28 cellular contexts compared by ENCODE assay signal in genomic region chr2:165508927-165509326, GRCh38. TPM values are rescaled to one million over a fixed set of nuclear protein-coding genes. Genes with fewer than 3 reads are reported as not detected.
"Had no signal": no experiment of that assay in that cellular context is flagged by ENCODE, and none has a peak within 500 bp of the region (broad histone marks: within the 10 kb centered on the region; RNA-seq: fewer than 3 reads in every experiment).

No MANE protein-coding gene starts in this region.

- DNase-seq: immature natural killer cell; kidney; left colon; left lung; lower lobe of right lung; mammary epithelial cell; mesenchymal stem cell; naive thymus-derived CD8-positive, alpha-beta T cell; occipital lobe; ovary; right lobe of liver; stimulated activated CD4-positive, alpha-beta T cell treated with anti-CD3 and anti-CD28 coated beads, Interleukin-1b, Interleukin-23, amount 100 ng/mL, for 48 hours; stimulated activated CD4-positive, alpha-beta T cell treated with anti-CD3 and anti-CD28 coated beads, Interleukin-2, amount 100 ng/mL, for 48 hours; stimulated activated CD4-positive, alpha-beta T cell treated with anti-CD3 and anti-CD28 coated beads, Interleukin-4, amount 100 ng/mL, for 4 hours; stimulated activated CD8-positive, alpha-beta memory T cell treated with anti-CD3 and anti-CD28 coated beads, Interleukin-4, amount 100 ng/mL, for 48 hours; stimulated activated naive CD4-positive, alpha-beta T cell treated with Interleukin-2 at 50 U/mL for 16 hours; stimulated activated naive CD8-positive, alpha-beta T cell treated with anti-CD3 and anti-CD28 coated beads, Interleukin-15, amount 100 ng/mL, for 72 hours; substantia nigra; transverse colon; upper lobe of left lung had no signal

- H3K27ac ChIP-seq: left lung, lower lobe of right lung, neural progenitor cell, neutrophil, ovary, right atrium auricular region, right lobe of liver, transverse colon, upper lobe of left lung, vagina had no signal

- H3K4me2 ChIP-seq: neural progenitor cell, smooth muscle cell had no signal

- ATAC-seq: left colon; left lung; lower lobe of right lung; naive thymus-derived CD8-positive, alpha-beta T cell; right lobe of liver; stimulated activated memory B cell treated with anti-CD40 and anti-IgM and Interleukin-4, amounts not matched to agents 10 μg/mL and 1 μg/mL and 100 μg/mL, for 72 hours; stimulated activated naive CD8-positive, alpha-beta T cell treated with anti-CD3 and anti-CD28 coated beads, Interleukin-15, amount 100 ng/mL, for 72 hours had no signal

- H3K9me3 ChIP-seq: left lung, lower lobe of right lung, neutrophil, ovary, right atrium auricular region, right lobe of liver, transverse colon, upper lobe of left lung, vagina had no signal

- H3K4me1 ChIP-seq: left lung, lower lobe of right lung, neural progenitor cell, right lobe of liver, transverse colon, upper lobe of left lung, vagina had no signal

- H3K27me3 ChIP-seq: left lung, neural progenitor cell, neutrophil, ovary, right atrium auricular region, right lobe of liver, transverse colon, upper lobe of left lung, vagina had no signal

- H2AFZ ChIP-seq: neural progenitor cell had no signal

- FAIRE-seq: islet of Langerhans, kidney had no signal

- H3K4me3 ChIP-seq: left lung, lower lobe of right lung, neural progenitor cell, ovary, right atrium auricular region, right lobe of liver, smooth muscle cell, transverse colon, upper lobe of left lung, vagina had no signal

- H3K36me3 ChIP-seq: left lung, lower lobe of right lung, neural progenitor cell, neutrophil, ovary, right atrium auricular region, right lobe of liver, transverse colon, upper lobe of left lung, vagina had no signal

- H3K9ac ChIP-seq: neural progenitor cell had no signal

RNA-seq across cellular contexts. Expression of gene CSRNP3, which starts 39.4 kb away (rescaled TPM):
- total RNA-seq: naive thymus-derived CD8-positive, alpha-beta T cell; pulmonary artery endothelial cell had no signal
- polyA plus RNA-seq: immature natural killer cell; naive thymus-derived CD8-positive, alpha-beta T cell had no signal
